ENCODE assay signal across 13 cellular contexts in the genomic region with DNA sequence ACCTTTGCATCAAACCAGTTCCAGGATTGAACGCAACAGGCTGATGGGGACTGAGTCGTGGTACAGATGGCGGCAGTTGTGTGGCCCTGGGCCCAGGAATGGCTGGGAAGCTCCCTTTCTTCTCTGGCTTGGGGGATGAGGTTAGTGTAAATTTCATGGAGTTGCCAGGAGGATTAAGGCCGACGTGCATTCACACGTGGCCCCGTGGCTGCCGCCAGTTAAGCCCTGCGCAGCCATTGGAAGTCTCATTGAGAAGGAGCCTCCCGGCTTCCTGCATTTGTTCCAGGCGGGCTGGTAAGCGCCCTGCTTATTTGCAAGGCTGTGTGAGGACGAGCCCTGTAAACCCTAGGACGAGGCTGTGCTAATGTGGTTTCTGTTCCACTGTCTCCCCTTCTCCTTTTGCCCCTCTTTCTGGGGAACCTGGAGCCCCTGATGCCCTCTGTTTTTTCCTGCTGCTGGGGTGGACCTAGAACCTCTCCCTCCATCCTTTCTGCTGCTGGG. TPM values are rescaled to one million over a fixed set of nuclear protein-coding genes. Genes with fewer than 3 reads are reported as not detected.
A peak's percentile ranks its signal among the peaks of the same experiment; 100 is the strongest.
DNase-seq lines count a peak whose midpoint lies in the region; FAIRE-seq and TF ChIP-seq lines count a peak whose summit lies in the region.
"Had no signal": no experiment of that assay in that cellular context is flagged by ENCODE, and none has a peak within 500 bp of the region (broad histone marks: within the 10 kb centered on the region; RNA-seq: fewer than 3 reads in every experiment).

No MANE protein-coding gene starts in this region.

- TF ChIP-seq CTCF in astrocyte (IDR thresholded peaks at IDR 0.05; ENCODE audit: insufficient read depth, low read depth, low read length): no peak
- TF ChIP-seq CTCF in tibial artery (IDR thresholded peaks at IDR 0.05): no peak

- no peaks in the 10 kb centered on the region for H3K27me3 ChIP-seq in ACC112 (ENCODE audit: insufficient read depth, low read length)
- peaks cover 3% of the 10 kb centered on the region for H3K27me3 ChIP-seq in HUES48 (ENCODE audit: control insufficient read depth, insufficient read depth, low read length)
- H3K27me3 ChIP-seq in astrocyte (ENCODE audit: insufficient read depth, low read length): no peaks in the 10 kb centered on the region
- peaks cover 0 to 14% of the 10 kb centered on the region in 2 donors for H3K27me3 ChIP-seq in tibial artery

- peaks cover 2% of the 10 kb centered on the region; the same call in 1 of the 2 replicates for H3K36me3 ChIP-seq in ACC112 (ENCODE audit: insufficient read depth, low read length)
- peaks cover 7% of the 10 kb centered on the region for H3K36me3 ChIP-seq in HUES48 (ENCODE audit: control insufficient read depth, insufficient read depth, low read length)
- H3K36me3 ChIP-seq in astrocyte (ENCODE audit: insufficient read depth, low read length): peaks cover 4% of the 10 kb centered on the region
- H3K36me3 ChIP-seq in tibial artery: peaks cover 0 to 4% (median 2%) of the 10 kb centered on the region in 3 donors

- no peaks in the 10 kb centered on the region for H3K27me3 Mint-ChIP-seq in astrocyte (ENCODE audit: low read depth, unreplicated experiment)

- peak overlapping the region; percentile 98 for H3K4me2 ChIP-seq in astrocyte (ENCODE audit: low read length)

- peak overlapping the region; percentile 97 for H3K4me3 Mint-ChIP-seq in astrocyte (ENCODE audit: unreplicated experiment)
- H3K4me3 Mint-ChIP-seq: stimulated activated naive CD8-positive, alpha-beta T cell treated with anti-CD3 and anti-CD28 coated beads, Interleukin-15, Interleukin-2, amounts not matched to agents 100 ng/mL and 50 ng/mL, for 24 hours; T-helper 17 cell had no signal

- DNase-seq in astrocyte (ENCODE audit: low read depth) (peak; percentile 18), lung microvascular endothelial cell (ENCODE audit: low read depth in 2 of 2) (peak; percentile 23 to 44), NCI-H2171 treated with DMSO at 0.1 percent for 48 hours (lab: John Stamatoyannopoulos, UW) (no peak), NOMO-1 treated with dmso at 0.1 percent for 144 hours (lab: John Stamatoyannopoulos, UW; ENCODE audit: unreplicated experiment) (no peak), tibial artery (no peak), HuH-7.5 (ENCODE audit: low spot score) (no peak)
- DNase-seq: activated T-cell treated with anti-CD3 and anti-CD28 coated beads, Interleukin-2, amount 50 U/mL, for 72 hours; effector CD8-positive, alpha-beta T cell; kidney glomerular epithelial cell; T-helper 17 cell had no signal

- H3K79me2 ChIP-seq in ACC112 (ENCODE audit: control insufficient read depth, insufficient read depth, low read length, unreplicated experiment) (peaks cover 81% of the 10 kb centered on the region), astrocyte (ENCODE audit: insufficient read depth, low read length) (peaks cover 99% of the 10 kb centered on the region)

- FAIRE-seq in astrocyte (lab: Jason Lieb, UNC): no peak

- H3K9ac ChIP-seq in HUES48 (ENCODE audit: low read depth, low read length) (no peak overlapping the region), astrocyte (ENCODE audit: low read length) (peak overlapping the region; percentile 52)

- H3K4me1 ChIP-seq in ACC112 (ENCODE audit: control insufficient read depth, insufficient read depth, low read length, unreplicated experiment) (peaks cover 29% of the 10 kb centered on the region), HUES48 (ENCODE audit: control insufficient read depth, insufficient read depth, low read length) (peaks cover 32% of the 10 kb centered on the region), astrocyte (ENCODE audit: insufficient read depth, low read length) (peaks cover 31% of the 10 kb centered on the region), tibial artery (peaks cover 0 to 44% (median 35%) of the 10 kb centered on the region in 4 donors)

- H3K9me3 Mint-ChIP-seq in astrocyte (ENCODE audit: unreplicated experiment): no peaks in the 10 kb centered on the region
- H3K9me3 Mint-ChIP-seq: stimulated activated naive CD8-positive, alpha-beta T cell treated with anti-CD3 and anti-CD28 coated beads, Interleukin-15, Interleukin-2, amounts not matched to agents 100 ng/mL and 50 ng/mL, for 24 hours had no signal

- H3K9me3 ChIP-seq in HUES48 (ENCODE audit: control insufficient read depth, insufficient read depth, low read length) (no peaks in the 10 kb centered on the region), astrocyte (ENCODE audit: insufficient read depth, low read depth, low read length) (no peaks in the 10 kb centered on the region), tibial artery (no peaks in the 10 kb centered on the region)

- no peak overlapping the region for H2AFZ ChIP-seq in ACC112 (ENCODE audit: low read length, unreplicated experiment)
- no peak overlapping the region for H2AFZ ChIP-seq in astrocyte (ENCODE audit: low read depth, low read length)

- intact Hi-C loops in tibial artery (cut with DNase I; ENCODE audit: low total_unique reads): no loop called here

- peak overlapping the region; percentile 65 for H3K27ac ChIP-seq in ACC112 (ENCODE audit: low read depth, low read length)
- H3K27ac ChIP-seq in HUES48 (ENCODE audit: low read depth, low read length): peak overlapping the region; percentile 51
- peak overlapping the region; percentile 68 for H3K27ac ChIP-seq in astrocyte (ENCODE audit: low read depth, low read length)
- H3K27ac ChIP-seq in tibial artery: no peak overlapping the region

- peaks cover 78% of the 10 kb centered on the region for H4K20me1 ChIP-seq in astrocyte (ENCODE audit: insufficient read depth, low read length)

- peak overlapping the region; percentile 92 for H3K27ac Mint-ChIP-seq in astrocyte (ENCODE audit: unreplicated experiment)
- H3K27ac Mint-ChIP-seq: activated T-cell treated with anti-CD3 and anti-CD28 coated beads, Interleukin-2, amount 50 U/mL, for 72 hours; stimulated activated naive CD8-positive, alpha-beta T cell treated with anti-CD3 and anti-CD28 coated beads, Interleukin-15, Interleukin-2, amounts not matched to agents 100 ng/mL and 50 ng/mL, for 24 hours; T-helper 17 cell had no signal

- H3K4me3 ChIP-seq in ACC112 (ENCODE audit: low read depth, low read length) (no peak overlapping the region), HUES48 (ENCODE audit: low read depth, low read length) (no peak overlapping the region), astrocyte (ENCODE audit: insufficient read depth, low read depth, low read length) (peak overlapping the region; percentile 35), tibial artery (no peak overlapping the region)

- peaks cover 30% of the 10 kb centered on the region for H3K4me1 Mint-ChIP-seq in astrocyte (ENCODE audit: low read depth, unreplicated experiment)

- peaks cover 27% of the 10 kb centered on the region for H3K36me3 Mint-ChIP-seq in astrocyte (ENCODE audit: low read depth, unreplicated experiment)

RNA-seq across cellular contexts. Expression of a gene that starts 5.7 kb away (rescaled TPM):
- total RNA-seq in astrocyte (629 and 685 TPM in 2 replicates), lung microvascular endothelial cell (220 and 298 TPM in 2 replicates)

Comparison
In these comparisons a context has a peak if more than half of its experiments do, and no peak if none do; other contexts are left out.
1. H3K27ac ChIP-seq: peak in ACC112 (single experiment), HUES48 (single experiment) and astrocyte (single experiment); none in tibial artery (0 of 2).
2. DNase-seq: peak in astrocyte (single experiment) and lung microvascular endothelial cell (2 of 2); none in NCI-H2171 treated with DMSO at 0.1 percent for 48 hours (single experiment), NOMO-1 treated with dmso at 0.1 percent for 144 hours (single experiment), tibial artery (0 of 2) and HuH-7.5 (single experiment).